31 cellular contexts compared by ENCODE assay signal in genomic region chr2:140455312-140455711, GRCh38.
"Had no signal": no experiment of that assay in that cellular context is flagged by ENCODE, and none has a peak within 500 bp of the region (broad histone marks: within the 10 kb centered on the region; RNA-seq: fewer than 3 reads in every experiment).

No MANE protein-coding gene starts in this region.

- H3K27ac ChIP-seq: breast epithelium, Peyer's patch, SJSA1, VCaP had no signal

- H3K36me3 ChIP-seq: breast epithelium, MG63, Peyer's patch, SJSA1 had no signal

- DNase-seq: activated B cell treated with CpG ODN at 0.5 μM for 24 hours; activated CD4-positive, alpha-beta memory T cell treated with anti-CD3 and anti-CD28 coated beads for 36 hours; activated CD4-positive, alpha-beta T cell treated with anti-CD3 and anti-CD28 coated beads for 4 hours; activated CD4-positive, alpha-beta T cell treated with anti-CD3 and anti-CD28 coated beads, Interleukin-2, amount 50 U/mL, for 1 hour; activated CD4-positive, CD25-positive, alpha-beta regulatory T cell treated with anti-CD3 and anti-CD28 coated beads, Interleukin-2, amount 50 U/mL, for 72 hours; activated CD8-positive, alpha-beta memory T cell treated with anti-CD3 and anti-CD28 coated beads, Interleukin-2, amount 50 U/mL, for 4 hours; activated gamma-delta T cell treated with Interleukin-2 at 50 U/mL for 16 hours; activated naive CD4-positive, alpha-beta T cell treated with anti-CD3 and anti-CD28 coated beads, Interleukin-2, amount 10 ng/mL, durations not matched to agents 7 days and 5 days; activated naive CD8-positive, alpha-beta T cell treated with anti-CD3 and anti-CD28 coated beads, Interleukin-2, amount 50 U/mL, for 24 hours; activated T-cell treated with anti-CD3 and anti-CD28 coated beads for 4 hours; activated T-cell treated with anti-CD3 and anti-CD28 coated beads, Interleukin-2, amount 50 U/mL, for 4 hours; Kasumi-1; KG1; NCI-H1048; NCI-H1436 treated with DMSO at 0.1 percent for 48 hours; NCI-H1694 treated with DMSO at 0.1 percent for 48 hours; NCI-H2029; NCI-H510A; NCI-H526; NCI-H748 treated with DMSO at 0.1 percent for 48 hours; OCI-M1; Peyer's patch; RPMI8226; SHP77 treated with DMSO at 0.1 percent for 48 hours; T-helper 1 cell; T-helper 2 cell; T-helper 9 cell had no signal

- H3K4me1 ChIP-seq: breast epithelium, Peyer's patch, SJSA1 had no signal

- H3K27me3 ChIP-seq: breast epithelium, MG63, Peyer's patch, SJSA1 had no signal

- ATAC-seq: activated naive CD8-positive, alpha-beta T cell treated with anti-CD3 and anti-CD28 coated beads, Interleukin-2, amount 50 U/mL, for 24 hours; activated T-cell treated with anti-CD3 and anti-CD28 coated beads, Interleukin-2, amount 50 U/mL, for 4 hours had no signal

- H3K4me3 ChIP-seq: breast epithelium, MG63, Peyer's patch, SJSA1 had no signal

- H3K9me3 ChIP-seq: breast epithelium, MG63, Peyer's patch, SJSA1 had no signal
